Comparison of ENCODE assay signal across 3 cellular contexts in the genomic region with DNA sequence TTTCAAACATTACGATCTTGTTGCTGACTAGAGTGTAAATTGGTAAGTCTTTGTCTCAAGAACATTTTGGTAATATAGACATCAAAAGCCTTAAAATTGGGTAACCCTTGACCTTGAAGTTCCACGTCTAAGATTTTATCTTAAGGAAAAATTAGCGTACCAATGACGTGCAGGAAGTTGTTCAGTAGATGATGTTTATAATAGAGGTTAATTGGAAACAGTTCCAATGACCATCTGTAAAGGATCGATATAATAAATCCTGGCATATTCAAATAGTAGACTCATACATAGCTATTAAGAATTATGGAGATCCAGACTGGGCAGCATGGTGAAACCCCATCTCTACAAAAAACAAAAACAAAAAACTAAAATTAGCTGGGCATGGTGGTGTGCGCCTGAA.
"Had no signal": no experiment of that assay in that cellular context is flagged by ENCODE, and none has a peak within 500 bp of the region (broad histone marks: within the 10 kb centered on the region; RNA-seq: fewer than 3 reads in every experiment).

No MANE protein-coding gene starts in this region.

- DNase-seq: GDM1, GF-D8 had no signal

- H3K4me3 ChIP-seq: GM12878 had no signal

- ATAC-seq: GM12878 had no signal
